26 cellular contexts compared by ENCODE assay signal in genomic region chr2:16121231-16121985, GRCh38.
"Had no signal": no experiment of that assay in that cellular context is flagged by ENCODE, and none has a peak within 500 bp of the region (broad histone marks: within the 10 kb centered on the region; RNA-seq: fewer than 3 reads in every experiment).

No MANE protein-coding gene starts in this region.

- DNase-seq: hypothalamus; immature natural killer cell; kidney; left colon; left lung; lower lobe of right lung; mammary epithelial cell; mesenchymal stem cell; naive thymus-derived CD8-positive, alpha-beta T cell; nucleus accumbens; pancreas; posterior cingulate gyrus; retina; right cardiac atrium; sigmoid colon; small intestine; spleen; stimulated activated CD4-positive, alpha-beta T cell treated with anti-CD3 and anti-CD28 coated beads, Interleukin-4, amount 100 ng/mL, for 24 hours; stimulated activated naive CD4-positive, alpha-beta T cell; tibial artery; uterus had no signal

- H3K9me3 ChIP-seq: lower lobe of right lung, pancreas, prostate gland, sigmoid colon, suprapubic skin, thoracic aorta, tibial artery, uterus had no signal

- H3K36me3 ChIP-seq: left lung, lower lobe of right lung, pancreas, prostate gland, sigmoid colon, spleen, suprapubic skin, thoracic aorta, tibial artery, uterus had no signal

- ATAC-seq: left colon; left lung; lower lobe of right lung; naive thymus-derived CD8-positive, alpha-beta T cell; pancreas; right cardiac atrium; stimulated activated effector memory CD8-positive, alpha-beta T cell treated with anti-CD3 and anti-CD28 coated beads, Interleukin-12 subunit alpha, Interleukin-12 subunit beta, amount 100 ng/mL, for 72 hours had no signal

- H3K4me3 ChIP-seq: left lung, lower lobe of right lung, pancreas, prostate gland, sigmoid colon, spleen, suprapubic skin, thoracic aorta, tibial artery, uterus had no signal

- FAIRE-seq: islet of Langerhans, kidney, pancreas, small intestine had no signal

- H3K27me3 ChIP-seq: pancreas, uterus had no signal

- H3K4me1 ChIP-seq: left lung, lower lobe of right lung, pancreas, prostate gland, sigmoid colon, spleen, suprapubic skin, tibial artery, uterus had no signal

- H3K27ac ChIP-seq: left lung, lower lobe of right lung, pancreas, prostate gland, sigmoid colon, spleen, suprapubic skin, thoracic aorta, tibial artery, uterus had no signal
